ENCODE assay signal across 9 cellular contexts in genomic region chr6:7728855-7729590, GRCh38. TPM values are rescaled to one million over a fixed set of nuclear protein-coding genes. Genes with fewer than 3 reads are reported as not detected.
DNase-seq lines count a peak whose midpoint lies in the region; ATAC-seq and TF ChIP-seq lines count a peak whose summit lies in the region.
"Had no signal": no experiment of that assay in that cellular context is flagged by ENCODE, and none has a peak within 500 bp of the region (broad histone marks: within the 10 kb centered on the region; RNA-seq: fewer than 3 reads in every experiment).

No MANE protein-coding gene starts in this region.

- H4K20me1 ChIP-seq in SK-N-SH (ENCODE audit: insufficient read depth) (no peaks in the 10 kb centered on the region), OCI-LY1 (ENCODE audit: insufficient read depth, low read length) (no peaks in the 10 kb centered on the region)

- intact Hi-C loops in thyroid gland (cut with DNase I) = loop anchor here (5.0 kb wide), 1 partner anchor 178 kb away; no protein-coding TSS in a partner anchor

- H3K27me3 ChIP-seq in SK-N-SH (ENCODE audit: insufficient read depth) (peaks cover 42% of the 10 kb centered on the region), OCI-LY1 (ENCODE audit: insufficient read depth, low read length) (peaks cover 16% of the 10 kb centered on the region), skeletal muscle satellite cell (ENCODE audit: control insufficient read depth, insufficient read depth, low read length) (peaks cover 44% of the 10 kb centered on the region), thyroid gland (peaks cover 39% of the 10 kb centered on the region)

- H3K27ac ChIP-seq in SK-N-SH (ENCODE audit: low read depth in 2 of 2, low read length in 1 of 2) (no peak overlapping the region), OCI-LY1 (ENCODE audit: low read depth, low read length, poor library complexity, severe bottlenecking) (no peak overlapping the region), thyroid gland (no peak overlapping the region)
- H3K27ac ChIP-seq: colonic mucosa had no signal

- H3K36me3 ChIP-seq in SK-N-SH (replicated peaks in 1 of 2; ENCODE audit: control insufficient read depth in 1 of 2, insufficient read depth in 2 of 2, low read length in 1 of 2) (no peaks in the 10 kb centered on the region), OCI-LY1 (ENCODE audit: insufficient read depth, low read length) (no peaks in the 10 kb centered on the region), skeletal muscle satellite cell (ENCODE audit: insufficient read depth, low read length) (no peaks in the 10 kb centered on the region), thyroid gland (no peaks in the 10 kb centered on the region)
- H3K36me3 ChIP-seq: colonic mucosa had no signal

- DNase-seq in SK-N-SH (no peak), hepatic stellate cell (ENCODE audit: low spot score) (peak; percentile 7), thyroid gland (no peak), NCI-H2227 treated with DMSO at 0.1 percent for 48 hours (lab: John Stamatoyannopoulos, UW) (no peak), omental fat pad (ENCODE audit: low spot score) (no peak)

- no peak overlapping the region for H3K9ac ChIP-seq in SK-N-SH
- no peak overlapping the region for H3K9ac ChIP-seq in OCI-LY1 (ENCODE audit: low read length)
- H3K9ac ChIP-seq in skeletal muscle satellite cell (ENCODE audit: low read depth, low read length) = no peak overlapping the region

- CTCF ChIA-PET in SK-N-SH (lab: Yijun Ruan, JAX) = interaction anchor here (0.6 to 1.1 kb wide), 2 partner anchors 171 to 277 kb away, joined by 3 read pairs; no protein-coding TSS in a partner anchor

- peak overlapping the region; percentile 78 for H3K4me2 ChIP-seq in SK-N-SH
- peak overlapping the region; percentile 57; the same call in 1 of the 2 replicates for H3K4me2 ChIP-seq in OCI-LY1 (ENCODE audit: low read length)
- peak overlapping the region; percentile 97 for H3K4me2 ChIP-seq in skeletal muscle satellite cell (ENCODE audit: low read length)

- 28% methylated on average over 14 of the region's 14 CpGs for WGBS in SK-N-SH (ENCODE audit: low lambda C conversion rate)
- 34 to 54% methylated on average over 14 of the region's 14 CpGs for WGBS in thyroid gland, 2 donors

- H3K79me2 ChIP-seq in SK-N-SH (ENCODE audit: insufficient read depth) = no peaks in the 10 kb centered on the region
- H3K79me2 ChIP-seq in OCI-LY1 (ENCODE audit: insufficient read depth, low read length) = no peaks in the 10 kb centered on the region

- peaks cover 7 to 8% of the 10 kb centered on the region in 2 experiments; a peak in 2 of 4 replicates for H3K4me1 ChIP-seq in SK-N-SH (ENCODE audit: control insufficient read depth in 1 of 2, insufficient read depth in 2 of 2, low read depth in 1 of 2, low read length in 1 of 2)
- peaks cover 22% of the 10 kb centered on the region for H3K4me1 ChIP-seq in OCI-LY1 (ENCODE audit: insufficient read depth, low read length, severe bottlenecking)
- H3K4me1 ChIP-seq in skeletal muscle satellite cell (ENCODE audit: control insufficient read depth, insufficient read depth, low read length) = peaks cover 43% of the 10 kb centered on the region
- peaks cover 12 to 30% of the 10 kb centered on the region in 2 donors for H3K4me1 ChIP-seq in thyroid gland

- H2AFZ ChIP-seq in SK-N-SH (ENCODE audit: low read depth) (no peak overlapping the region), OCI-LY1 (ENCODE audit: low read length) (no peak overlapping the region)

- H3K9me2 ChIP-seq in SK-N-SH = no peaks in the 10 kb centered on the region
- no peaks in the 10 kb centered on the region for H3K9me2 ChIP-seq in OCI-LY1 (ENCODE audit: low read depth, low read length)

- ATAC-seq in SK-N-SH treated with all-trans-retinoic acid at 6 μM for 48 hours = no peak
- no peak for ATAC-seq in omental fat pad (ENCODE audit: low FRiP score)

- H3K9me3 ChIP-seq in SK-N-SH (no peaks in the 10 kb centered on the region), OCI-LY1 (ENCODE audit: low read length) (no peaks in the 10 kb centered on the region), skeletal muscle satellite cell (replicated peaks; ENCODE audit: low read length) (no peaks in the 10 kb centered on the region), thyroid gland (no peaks in the 10 kb centered on the region)
- H3K9me3 ChIP-seq: colonic mucosa had no signal

- POLR2A ChIA-PET in SK-N-SH (lab: Yijun Ruan, JAX) = no interaction called here

- TF ChIP-seq RAD21 in SK-N-SH (IDR thresholded peaks at IDR 0.05; ENCODE audit: low read length) = no peak

- TF ChIP-seq POLR2A in thyroid gland (IDR thresholded peaks at IDR 0.05) = no peak

- no peak for TF ChIP-seq EP300 in SK-N-SH (IDR thresholded peaks at IDR 0.05; ENCODE audit: borderline replicate concordance in 1 of 2, low read depth in 1 of 2, low read length in 1 of 2)

- H3K4me3 ChIP-seq in SK-N-SH (ENCODE audit: low read depth in 2 of 2, low read length in 1 of 2) (no peak overlapping the region), OCI-LY1 (ENCODE audit: low read depth, low read length, poor library complexity, severe bottlenecking) (peak overlapping the region; percentile 44), skeletal muscle satellite cell (ENCODE audit: low read length) (peak overlapping the region; percentile 78), thyroid gland (replicated peaks in 1 of 3) (no peak overlapping the region)

- H3F3A ChIP-seq in SK-N-SH (replicated peaks; ENCODE audit: insufficient read depth) = no peaks in the 10 kb centered on the region
- no peaks in the 10 kb centered on the region for H3F3A ChIP-seq in OCI-LY1 (ENCODE audit: insufficient read depth, low read length)

- no peak for TF ChIP-seq CTCF in SK-N-SH (IDR thresholded peaks at IDR 0.05)
- TF ChIP-seq CTCF in OCI-LY1 (IDR thresholded peaks at IDR 0.05; ENCODE audit: low read length) = no peak
- TF ChIP-seq CTCF in thyroid gland (IDR thresholded peaks at IDR 0.05) = no peak
- no peak for TF ChIP-seq CTCF in omental fat pad (IDR thresholded peaks at IDR 0.05)

TF ChIP-seq in SK-N-SH, 30 proteins besides CTCF, POLR2A, EP300 and RAD21 (continues in another document):
- TF ChIP-seq RXRA (IDR thresholded peaks at IDR 0.05; ENCODE audit: borderline replicate concordance, low read depth) (no peak), MXI1 (IDR thresholded peaks at IDR 0.05; ENCODE audit: low read depth, low read length) (no peak), EZH2phosphoT487 (IDR thresholded peaks at IDR 0.05; ENCODE audit: borderline replicate concordance, low read depth) (no peak), RFX5 (IDR thresholded peaks at IDR 0.05; ENCODE audit: low read length) (no peak), FOSL2 (IDR thresholded peaks at IDR 0.05; ENCODE audit: borderline replicate concordance, low read depth) (no peak), TCF12 (IDR thresholded peaks at IDR 0.05) (no peak), YY1 (IDR thresholded peaks at IDR 0.05; ENCODE audit: low read depth) (no peak), TEAD4 (IDR thresholded peaks at IDR 0.05; ENCODE audit: borderline replicate concordance, insufficient read depth) (no peak), GABPA (IDR thresholded peaks at IDR 0.05; ENCODE audit: low read depth) (no peak), USF1 (IDR thresholded peaks at IDR 0.05; ENCODE audit: borderline replicate concordance, low read depth) (no peak), POLR2AphosphoS5 (IDR thresholded peaks at IDR 0.05; ENCODE audit: low read depth, low read length) (no peak), FOXM1 (IDR thresholded peaks at IDR 0.05; ENCODE audit: low read depth) (no peak)

TF ChIP-seq in SK-N-SH treated with all-trans-retinoic acid at 6 μM for 48 hours, 23 proteins besides CTCF, POLR2A, EP300 and RAD21:
- TF ChIP-seq RARB (CRISPR knock-in tag; IDR thresholded peaks at IDR 0.05) (no peak), CSDC2 (CRISPR knock-in tag; IDR thresholded peaks at IDR 0.05) (no peak), ZFP3 (CRISPR knock-in tag; IDR thresholded peaks at IDR 0.05) (no peak)
- TF ChIP-seq, protein P1, sequence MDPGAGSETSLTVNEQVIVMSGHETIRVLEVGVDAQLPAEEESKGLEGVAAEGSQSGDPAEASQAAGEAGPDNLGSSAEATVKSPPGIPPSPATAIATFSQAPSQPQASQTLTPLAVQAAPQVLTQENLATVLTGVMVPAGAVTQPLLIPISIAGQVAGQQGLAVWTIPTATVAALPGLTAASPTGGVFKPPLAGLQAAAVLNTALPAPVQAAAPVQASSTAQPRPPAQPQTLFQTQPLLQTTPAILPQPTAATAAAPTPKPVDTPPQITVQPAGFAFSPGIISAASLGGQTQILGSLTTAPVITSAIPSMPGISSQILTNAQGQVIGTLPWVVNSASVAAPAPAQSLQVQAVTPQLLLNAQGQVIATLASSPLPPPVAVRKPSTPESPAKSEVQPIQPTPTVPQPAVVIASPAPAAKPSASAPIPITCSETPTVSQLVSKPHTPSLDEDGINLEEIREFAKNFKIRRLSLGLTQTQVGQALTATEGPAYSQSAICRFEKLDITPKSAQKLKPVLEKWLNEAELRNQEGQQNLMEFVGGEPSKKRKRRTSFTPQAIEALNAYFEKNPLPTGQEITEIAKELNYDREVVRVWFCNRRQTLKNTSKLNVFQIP (CRISPR knock-in tag; IDR thresholded peaks at IDR 0.05; ENCODE audit: borderline replicate concordance, low read depth) = no peak
TF ChIP-seq in SK-N-SH treated with all-trans-retinoic acid at 6 μM for 48 hours: peak in this region for 0.

RNA-seq across cellular contexts. Expression of gene BMP6, which starts 3.1 kb away (rescaled TPM):
- 0.03 TPM in 1 of 2 replicates, not detected in the other for polyA plus RNA-seq in SK-N-SH (2012; rRNA removed)
- polyA plus RNA-seq in SK-N-SH (2012; cell fraction: cytosol; rRNA removed) = 0.03 TPM in 2 replicates
- polyA plus RNA-seq in SK-N-SH (2012; cell fraction: nucleus; rRNA removed) = not detected in 2 replicates
- total RNA-seq in skeletal muscle satellite cell (2012; rRNA removed) = 5.3 and 8.7 TPM in 2 replicates
- total RNA-seq in thyroid gland (1 to 10 TPM in 3 of 4 donors, under 1 TPM in 1; 0.78 to 3.1 (median 1.9) TPM), omental fat pad (10 to 100 TPM in 3 of 4 donors, 1 to 10 TPM in 1; 4.6 to 72.2 (median 20.7) TPM)

Comparison
In these comparisons a context has a peak if more than half of its experiments do, and no peak if none do; other contexts are left out.
1. H3K4me3 ChIP-seq: peak in OCI-LY1 (single experiment) and skeletal muscle satellite cell (single experiment); none in SK-N-SH (0 of 2) and thyroid gland (0 of 3).
2. Peak in every context shown above with its lines, with median percentiles within 50 percentile points of each other: H3K4me2 ChIP-seq.